Comparison of ENCODE assay signal across 1 cellular context in genomic region chr1:89974701-89975470, GRCh38.
TF ChIP-seq lines count a peak whose summit lies in the region.

No MANE protein-coding gene starts in this region.

TF ChIP-seq in K562, 482 proteins besides CTCF, POLR2A, EP300 and RAD21 (continued from another document):
- TF ChIP-seq, protein P1, sequence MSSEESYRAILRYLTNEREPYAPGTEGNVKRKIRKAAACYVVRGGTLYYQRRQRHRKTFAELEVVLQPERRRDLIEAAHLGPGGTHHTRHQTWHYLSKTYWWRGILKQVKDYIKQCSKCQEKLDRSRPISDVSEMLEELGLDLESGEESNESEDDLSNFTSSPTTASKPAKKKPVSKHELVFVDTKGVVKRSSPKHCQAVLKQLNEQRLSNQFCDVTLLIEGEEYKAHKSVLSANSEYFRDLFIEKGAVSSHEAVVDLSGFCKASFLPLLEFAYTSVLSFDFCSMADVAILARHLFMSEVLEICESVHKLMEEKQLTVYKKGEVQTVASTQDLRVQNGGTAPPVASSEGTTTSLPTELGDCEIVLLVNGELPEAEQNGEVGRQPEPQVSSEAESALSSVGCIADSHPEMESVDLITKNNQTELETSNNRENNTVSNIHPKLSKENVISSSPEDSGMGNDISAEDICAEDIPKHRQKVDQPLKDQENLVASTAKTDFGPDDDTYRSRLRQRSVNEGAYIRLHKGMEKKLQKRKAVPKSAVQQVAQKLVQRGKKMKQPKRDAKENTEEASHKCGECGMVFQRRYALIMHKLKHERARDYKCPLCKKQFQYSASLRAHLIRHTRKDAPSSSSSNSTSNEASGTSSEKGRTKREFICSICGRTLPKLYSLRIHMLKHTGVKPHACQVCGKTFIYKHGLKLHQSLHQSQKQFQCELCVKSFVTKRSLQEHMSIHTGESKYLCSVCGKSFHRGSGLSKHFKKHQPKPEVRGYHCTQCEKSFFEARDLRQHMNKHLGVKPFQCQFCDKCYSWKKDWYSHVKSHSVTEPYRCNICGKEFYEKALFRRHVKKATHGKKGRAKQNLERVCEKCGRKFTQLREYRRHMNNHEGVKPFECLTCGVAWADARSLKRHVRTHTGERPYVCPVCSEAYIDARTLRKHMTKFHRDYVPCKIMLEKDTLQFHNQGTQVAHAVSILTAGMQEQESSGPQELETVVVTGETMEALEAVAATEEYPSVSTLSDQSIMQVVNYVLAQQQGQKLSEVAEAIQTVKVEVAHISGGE (CRISPR knock-in tag; IDR thresholded peaks at IDR 0.05), result no peak
- TF ChIP-seq, protein P2, sequence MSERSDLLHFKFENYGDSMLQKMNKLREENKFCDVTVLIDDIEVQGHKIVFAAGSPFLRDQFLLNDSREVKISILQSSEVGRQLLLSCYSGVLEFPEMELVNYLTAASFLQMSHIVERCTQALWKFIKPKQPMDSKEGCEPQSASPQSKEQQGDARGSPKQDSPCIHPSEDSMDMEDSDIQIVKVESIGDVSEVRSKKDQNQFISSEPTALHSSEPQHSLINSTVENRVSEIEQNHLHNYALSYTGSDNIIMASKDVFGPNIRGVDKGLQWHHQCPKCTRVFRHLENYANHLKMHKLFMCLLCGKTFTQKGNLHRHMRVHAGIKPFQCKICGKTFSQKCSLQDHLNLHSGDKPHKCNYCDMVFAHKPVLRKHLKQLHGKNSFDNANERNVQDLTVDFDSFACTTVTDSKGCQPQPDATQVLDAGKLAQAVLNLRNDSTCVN (CRISPR knock-in tag; IDR thresholded peaks at IDR 0.05), result no peak
- TF ChIP-seq RBBP5 (IDR thresholded peaks at IDR 0.05; ENCODE audit: borderline replicate concordance, insufficient read depth, low read length, poor library complexity, severe bottlenecking) (no peak), CHD1 (IDR thresholded peaks at IDR 0.05; ENCODE audit: low read length) (no peak), MAFG (tag; conservative IDR thresholded peaks at IDR 0.05) (0 out of 2 replicates have a peak, but pooled peaks have one; percentile 30), CBFA2T2 (conservative IDR thresholded peaks at IDR 0.05) (no peak), FOXK2 (conservative IDR thresholded peaks at IDR 0.05 in 1 of 2, IDR thresholded peaks at IDR 0.05 in 1 of 2; ENCODE audit: low read depth in 2 of 2) (no peak), ETV1 (tag; conservative IDR thresholded peaks at IDR 0.05; ENCODE audit: low read depth) (0 out of 2 replicates have a peak, but pooled peaks have one; percentile 10), TAL1 (IDR thresholded peaks at IDR 0.05) (no peak), MTA3 (IDR thresholded peaks at IDR 0.05; ENCODE audit: borderline replicate concordance) (no peak), ZNF282 (CRISPR knock-in tag; IDR thresholded peaks at IDR 0.05) (no peak), CEBPB (tag; IDR thresholded peaks at IDR 0.05) (no peak), MCM5 (IDR thresholded peaks at IDR 0.05; ENCODE audit: low read depth) (no peak), ZNF79 (CRISPR knock-in tag; IDR thresholded peaks at IDR 0.05; ENCODE audit: low read depth) (no peak), MAFK (IDR thresholded peaks at IDR 0.05; ENCODE audit: low read length) (peak; percentile 11; the same call in 1 of the 2 replicates), ARID1B (IDR thresholded peaks at IDR 0.05) (no peak), ADNP (tag; IDR thresholded peaks at IDR 0.05) (no peak)
- TF ChIP-seq, protein P3, sequence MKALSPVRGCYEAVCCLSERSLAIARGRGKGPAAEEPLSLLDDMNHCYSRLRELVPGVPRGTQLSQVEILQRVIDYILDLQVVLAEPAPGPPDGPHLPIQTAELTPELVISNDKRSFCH (CRISPR knock-in tag; IDR thresholded peaks at IDR 0.05), result no peak
- TF ChIP-seq, protein P3 (tag; IDR thresholded peaks at IDR 0.05), result no peak
